ENCODE assay signal across 8 cellular contexts in the genomic region with DNA sequence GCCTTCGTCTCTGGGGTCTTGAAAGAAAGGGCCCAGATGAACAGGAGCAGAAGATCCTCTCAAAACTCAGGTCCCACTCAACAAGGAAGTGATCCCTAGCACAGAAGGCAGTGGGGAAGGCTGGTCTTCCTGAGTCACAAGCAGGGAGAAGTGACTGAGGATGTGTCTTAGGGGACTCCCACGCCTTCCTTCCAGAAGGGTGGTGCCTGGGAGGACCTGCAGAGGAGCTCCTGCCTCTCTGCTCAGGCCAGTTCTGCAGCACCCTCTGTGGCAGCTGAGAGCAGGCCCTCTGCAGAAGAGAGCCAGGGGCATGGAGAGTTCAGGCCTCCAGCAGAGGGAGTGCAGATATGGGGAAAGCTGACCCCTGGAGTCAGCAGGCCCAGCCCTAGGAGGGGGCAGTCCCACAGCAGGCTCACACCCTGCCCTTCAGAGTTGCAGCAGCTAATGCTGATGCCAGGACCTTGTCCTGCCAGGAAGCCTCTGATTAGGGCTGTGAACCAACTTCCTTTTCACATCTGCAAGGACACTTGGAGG.
A peak's percentile ranks its signal among the peaks of the same experiment; 100 is the strongest.
DNase-seq lines count a peak whose midpoint lies in the region; ATAC-seq and TF ChIP-seq lines count a peak whose summit lies in the region.
"Not testable (repeated sequence)": the region's sequence is repeated elsewhere in the genome, so short reads cannot be mapped to it uniquely, and the experiment has no call there.

No MANE protein-coding gene starts in this region.

- H3K4me3 ChIP-seq in PC-9; liver (ENCODE audit: low read depth in 1 of 3, low read length in 3 of 3): not testable (repeated sequence)

- not testable (repeated sequence) for BruUV-seq in PC-9 (replicated peaks; lab: Mats Ljungman, UMichigan)

- ATAC-seq in GM19351 (IDR thresholded peaks at IDR 0.05; ENCODE audit: unreplicated experiment) (peak; percentile 40), HG03521 (IDR thresholded peaks at IDR 0.05; ENCODE audit: unreplicated experiment) (peak; percentile 40)
- peak; percentile 48 for ATAC-seq in activated CD8-positive, alpha-beta T cell treated with anti-CD3 and anti-CD28 coated beads, Interleukin-2, amount 10 ng/mL, durations not matched to agents 7 days and 5 days
- ATAC-seq in stimulated activated naive B cell treated with anti-CD40 and anti-IgM and Interleukin-4, amounts not matched to agents 10 μg/mL and 1 μg/mL and 100 μg/mL, for 72 hours (replicated peaks), result peak; percentile 18 to 45

- H3K4me3 Mint-ChIP-seq in activated CD8-positive, alpha-beta T cell treated with anti-CD3 and anti-CD28 coated beads, Interleukin-2, amount 10 ng/mL, durations not matched to agents 7 days and 5 days, result peak overlapping the region; percentile 77
- H3K4me3 Mint-ChIP-seq in stimulated activated naive B cell treated with anti-CD40 and anti-IgM and Interleukin-4, amounts not matched to agents 10 μg/mL and 1 μg/mL and 100 μg/mL, for 72 hours, result not testable (repeated sequence)

- not testable (repeated sequence) for H3K4me1 ChIP-seq in PC-9 (replicated peaks; ENCODE audit: insufficient read depth); liver (ENCODE audit: control insufficient read depth in 4 of 4, insufficient read depth in 4 of 4, low read length in 3 of 4)

- not testable (repeated sequence) for H3K36me3 ChIP-seq in PC-9 (ENCODE audit: low read depth); liver (ENCODE audit: control insufficient read depth in 4 of 4, insufficient read depth in 3 of 4, low read depth in 1 of 4, low read length in 3 of 4)

- H3K9me2 ChIP-seq in PC-9 (ENCODE audit: insufficient read depth), result not testable (repeated sequence)

- not testable (repeated sequence) for H3K79me2 ChIP-seq in PC-9 (ENCODE audit: low read depth)

- not testable (repeated sequence) for TF ChIP-seq CTCF in PC-9 (conservative IDR thresholded peaks at IDR 0.05); liver (IDR thresholded peaks at IDR 0.05; ENCODE audit: low read depth, low read length, missing input control)

- not testable (repeated sequence) for H3K27me3 Mint-ChIP-seq in activated CD8-positive, alpha-beta T cell treated with anti-CD3 and anti-CD28 coated beads, Interleukin-2, amount 10 ng/mL, durations not matched to agents 7 days and 5 days (ENCODE audit: low read depth); stimulated activated naive B cell treated with anti-CD40 and anti-IgM and Interleukin-4, amounts not matched to agents 10 μg/mL and 1 μg/mL and 100 μg/mL, for 72 hours

- H3K9ac ChIP-seq in liver (ENCODE audit: low read depth in 1 of 2, low read length in 2 of 2), result not testable (repeated sequence)

- not testable (repeated sequence) for H3K9me3 ChIP-seq in PC-9 (ENCODE audit: insufficient read depth, low read depth); liver (ENCODE audit: control insufficient read depth in 4 of 4, low read length in 3 of 4)

- CTCF ChIA-PET in PC-9 (lab: Charles Lee), result not testable (repeated sequence)
- CTCF ChIA-PET in activated CD8-positive, alpha-beta T cell treated with anti-CD3 and anti-CD28 coated beads, Interleukin-2, amount 10 ng/mL, durations not matched to agents 7 days and 5 days (lab: Charles Lee), result interaction anchor here (0.6 to 7.0 kb wide), 13 partner anchors 9 to 976 kb away, joined by 3 to 102 read pairs (median 7); no protein-coding TSS in a partner anchor

- intact Hi-C loops in PC-9 (cut with micrococcal nuclease; ENCODE audit: unreplicated experiment), result not testable (repeated sequence)

- POLR2A ChIA-PET in PC-9 (lab: Charles Lee; ENCODE audit: unreplicated experiment); activated CD8-positive, alpha-beta T cell treated with anti-CD3 and anti-CD28 coated beads, Interleukin-2, amount 10 ng/mL, durations not matched to agents 7 days and 5 days (lab: Charles Lee): not testable (repeated sequence)

- not testable (repeated sequence) for H3K27ac ChIP-seq in PC-9; liver (ENCODE audit: low read depth in 1 of 2, low read length in 2 of 2)

- 72% methylated on average over 2 of the region's 2 CpGs for WGBS in liver

- TF ChIP-seq RAD21 in liver (IDR thresholded peaks at IDR 0.05), result peak in 1 of 2 donors; percentile 8

- H4K20me1 ChIP-seq in PC-9 (ENCODE audit: insufficient read depth), result not testable (repeated sequence)

- peaks cover 57% of the 10 kb centered on the region for H3K4me1 Mint-ChIP-seq in activated CD8-positive, alpha-beta T cell treated with anti-CD3 and anti-CD28 coated beads, Interleukin-2, amount 10 ng/mL, durations not matched to agents 7 days and 5 days (ENCODE audit: low read depth)
- peaks cover 18 to 43% of the 10 kb centered on the region in 2 donors for H3K4me1 Mint-ChIP-seq in stimulated activated naive B cell treated with anti-CD40 and anti-IgM and Interleukin-4, amounts not matched to agents 10 μg/mL and 1 μg/mL and 100 μg/mL, for 72 hours

- not testable (repeated sequence) for H3K27me3 ChIP-seq in PC-9 (ENCODE audit: insufficient read depth, low read depth); liver (ENCODE audit: control insufficient read depth in 4 of 4, insufficient read depth in 4 of 4, low read length in 3 of 4)

- not testable (repeated sequence) for TF ChIP-seq POLR2A in erythroblast (IDR thresholded peaks at IDR 0.05; ENCODE audit: low read length)

- H3K27ac Mint-ChIP-seq in activated CD8-positive, alpha-beta T cell treated with anti-CD3 and anti-CD28 coated beads, Interleukin-2, amount 10 ng/mL, durations not matched to agents 7 days and 5 days, result peak overlapping the region; percentile 91
- H3K27ac Mint-ChIP-seq in stimulated activated naive B cell treated with anti-CD40 and anti-IgM and Interleukin-4, amounts not matched to agents 10 μg/mL and 1 μg/mL and 100 μg/mL, for 72 hours, result not testable (repeated sequence)

- H2AFZ ChIP-seq in PC-9, result not testable (repeated sequence)

- not testable (repeated sequence) for H3K9me3 Mint-ChIP-seq in activated CD8-positive, alpha-beta T cell treated with anti-CD3 and anti-CD28 coated beads, Interleukin-2, amount 10 ng/mL, durations not matched to agents 7 days and 5 days (ENCODE audit: insufficient read depth); stimulated activated naive B cell treated with anti-CD40 and anti-IgM and Interleukin-4, amounts not matched to agents 10 μg/mL and 1 μg/mL and 100 μg/mL, for 72 hours

- DNase-seq in CMK (ENCODE audit: low read depth) (peak; percentile 71), PC-9 (peak; percentile 35 to 40), erythroblast (lab: John Stamatoyannopoulos, UW) (peak; percentile 33 to 72)
- peak; percentile 48 for DNase-seq in activated CD8-positive, alpha-beta T cell treated with anti-CD3 and anti-CD28 coated beads, Interleukin-2, amount 10 ng/mL, durations not matched to agents 7 days and 5 days
- not testable (repeated sequence) for DNase-seq in stimulated activated naive B cell treated with anti-CD40 and anti-IgM and Interleukin-4, amounts not matched to agents 10 μg/mL and 1 μg/mL and 100 μg/mL, for 72 hours

- peaks cover 17% of the 10 kb centered on the region for H3K36me3 Mint-ChIP-seq in activated CD8-positive, alpha-beta T cell treated with anti-CD3 and anti-CD28 coated beads, Interleukin-2, amount 10 ng/mL, durations not matched to agents 7 days and 5 days (ENCODE audit: low read depth)
- H3K36me3 Mint-ChIP-seq in stimulated activated naive B cell treated with anti-CD40 and anti-IgM and Interleukin-4, amounts not matched to agents 10 μg/mL and 1 μg/mL and 100 μg/mL, for 72 hours, result not testable (repeated sequence)

- H3K4me2 ChIP-seq in PC-9, result not testable (repeated sequence)

- H3F3A ChIP-seq in PC-9 (ENCODE audit: insufficient read depth, low read depth), result not testable (repeated sequence)

TF ChIP-seq in liver, 16 proteins besides CTCF, POLR2A, EP300 and RAD21:
- peak; percentile 65 for TF ChIP-seq NR2F2 (IDR thresholded peaks at IDR 0.05)
